8 cellular contexts compared by ENCODE assay signal in the genomic region with DNA sequence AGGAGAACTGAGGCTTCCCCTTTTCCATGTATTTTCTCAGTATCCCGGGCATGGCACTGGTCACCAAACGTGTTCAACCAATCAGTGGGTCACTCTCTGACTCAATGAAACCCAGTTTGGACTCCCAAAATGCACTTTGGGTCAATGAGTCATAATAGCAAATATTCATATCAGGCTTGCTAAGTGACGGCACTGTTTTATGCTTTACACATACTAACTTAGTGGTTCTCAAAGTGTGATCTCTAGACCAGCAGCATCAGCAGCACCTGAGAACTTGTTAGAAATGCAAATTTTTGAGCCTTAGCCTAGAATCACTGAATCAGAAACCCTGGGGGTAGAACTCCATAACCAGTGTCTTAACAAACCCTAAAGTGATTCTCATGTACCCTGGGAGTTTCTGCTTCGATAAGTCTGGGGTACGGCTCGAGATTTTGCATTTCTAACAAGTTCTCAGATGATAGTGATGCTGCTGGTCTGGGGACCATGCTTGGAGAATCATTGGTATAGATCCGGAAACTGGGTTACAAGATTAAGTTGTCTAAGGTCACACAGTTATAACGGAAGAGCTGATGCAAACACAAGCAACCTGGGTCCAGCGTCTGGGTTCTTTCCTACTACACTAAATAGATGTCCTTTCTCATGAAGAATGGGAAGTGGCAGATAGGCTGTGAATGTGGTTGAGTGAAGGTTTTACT. TPM values are rescaled to one million over a fixed set of nuclear protein-coding genes. Genes with fewer than 3 reads are reported as not detected.
DNase-seq lines count a peak whose midpoint lies in the region; ATAC-seq, FAIRE-seq and TF ChIP-seq lines count a peak whose summit lies in the region.

No MANE protein-coding gene starts in this region.

- no peak for DNase-seq in left ventricle myocardium inferior
- DNase-seq in left cardiac atrium: no peak
- peak; percentile 39 for DNase-seq in T-helper 2 cell treated with Interferon-gamma antibody and Interleukin-4, amounts not matched to agents 5 μg/mL and 100 μg/mL, for 36 hours (ENCODE audit: low spot score)
- DNase-seq in kidney: no peak
- DNase-seq in cerebellum (ENCODE audit: low spot score): no peak
- DNase-seq in NCI-H1092 treated with DMSO at 0.1 percent for 48 hours (lab: John Stamatoyannopoulos, UW): no peak

- no peaks in the 10 kb centered on the region for H3K36me3 ChIP-seq in left ventricle myocardium inferior
- H3K36me3 ChIP-seq in thymus (ENCODE audit: control insufficient read depth, insufficient read depth): no peaks in the 10 kb centered on the region
- no peaks in the 10 kb centered on the region for H3K36me3 ChIP-seq in kidney (ENCODE audit: control insufficient read depth in 1 of 2, insufficient read depth in 2 of 2, low read length in 2 of 2)

- whole genome bisulfite sequencing in thymus: 94% methylated on average over 9 of the region's 9 CpGs

- no peak for TF ChIP-seq CTCF in left ventricle myocardium inferior (IDR thresholded peaks at IDR 0.05; ENCODE audit: borderline replicate concordance)
- TF ChIP-seq CTCF in kidney (IDR thresholded peaks at IDR 0.05; ENCODE audit: borderline replicate concordance, extremely low read depth, insufficient read depth): no peak

- no peak for FAIRE-seq in kidney (lab: Jason Lieb, UNC)

- no peak overlapping the region for H3K9ac ChIP-seq in kidney (ENCODE audit: low read length in 2 of 2)

- H3K36me3 Mint-ChIP-seq in T-helper 2 cell treated with Interferon-gamma antibody and Interleukin-4, amounts not matched to agents 5 μg/mL and 100 μg/mL, for 36 hours (ENCODE audit: low read depth): no peaks in the 10 kb centered on the region

- no peaks in the 10 kb centered on the region for H3K9me3 Mint-ChIP-seq in T-helper 2 cell treated with Interferon-gamma antibody and Interleukin-4, amounts not matched to agents 5 μg/mL and 100 μg/mL, for 36 hours

- intact Hi-C loops in left ventricle myocardium inferior (cut with micrococcal nuclease) (loop anchor here (10.0 kb wide), 1 partner anchor 257 kb away; no protein-coding TSS in a partner anchor), left cardiac atrium (cut with DNase I) (loop anchor here in 1 of 2 donors (10.0 kb wide), 2 partner anchors 73 to 257 kb away; no protein-coding TSS in a partner anchor), kidney (cut with DNase I) (no loop called here)

- ATAC-seq in left cardiac atrium (no peak), HG02884 (IDR thresholded peaks at IDR 0.05; ENCODE audit: unreplicated experiment) (peak; percentile 56)

- H3K4me3 ChIP-seq in left ventricle myocardium inferior (no peak overlapping the region), thymus (ENCODE audit: low read length) (no peak overlapping the region), kidney (ENCODE audit: low read length in 2 of 2) (no peak overlapping the region)

- H3K9me3 ChIP-seq in left ventricle myocardium inferior (replicated peaks) (no peaks in the 10 kb centered on the region), thymus (ENCODE audit: control insufficient read depth) (no peaks in the 10 kb centered on the region), kidney (ENCODE audit: control insufficient read depth in 1 of 2, low read length in 2 of 2) (no peaks in the 10 kb centered on the region)

- H3K27ac ChIP-seq in left ventricle myocardium inferior (replicated peaks): peak overlapping the region; percentile 95
- H3K27ac ChIP-seq in thymus (ENCODE audit: low read depth): peak overlapping the region; percentile 82
- no peak overlapping the region for H3K27ac ChIP-seq in kidney (ENCODE audit: low read depth in 2 of 2, low read length in 2 of 2)

- H3K4me1 ChIP-seq in left ventricle myocardium inferior: peaks cover 77% of the 10 kb centered on the region
- peaks cover 64% of the 10 kb centered on the region for H3K4me1 ChIP-seq in thymus (ENCODE audit: control insufficient read depth, insufficient read depth, low read length)
- peaks cover 4 to 11% of the 10 kb centered on the region in 2 donors for H3K4me1 ChIP-seq in kidney (ENCODE audit: control insufficient read depth in 1 of 2, insufficient read depth in 1 of 2, low read depth in 1 of 2, low read length in 2 of 2)

- H3K27me3 ChIP-seq in left ventricle myocardium inferior (ENCODE audit: low read depth): no peaks in the 10 kb centered on the region
- H3K27me3 ChIP-seq in thymus (ENCODE audit: control insufficient read depth, insufficient read depth): no peaks in the 10 kb centered on the region

- no peak overlapping the region for H3K4me3 Mint-ChIP-seq in T-helper 2 cell treated with Interferon-gamma antibody and Interleukin-4, amounts not matched to agents 5 μg/mL and 100 μg/mL, for 36 hours

- H3K27me3 Mint-ChIP-seq in T-helper 2 cell treated with Interferon-gamma antibody and Interleukin-4, amounts not matched to agents 5 μg/mL and 100 μg/mL, for 36 hours (ENCODE audit: low read depth): peaks cover 7% of the 10 kb centered on the region

- H3K4me1 Mint-ChIP-seq in T-helper 2 cell treated with Interferon-gamma antibody and Interleukin-4, amounts not matched to agents 5 μg/mL and 100 μg/mL, for 36 hours (ENCODE audit: low read depth): peaks cover 44% of the 10 kb centered on the region

- peak overlapping the region; percentile 53 for H3K27ac Mint-ChIP-seq in T-helper 2 cell treated with Interferon-gamma antibody and Interleukin-4, amounts not matched to agents 5 μg/mL and 100 μg/mL, for 36 hours

RNA-seq across cellular contexts. Expression of gene ETS1, which starts 35.6 kb away (rescaled TPM):
- total RNA-seq in left ventricle myocardium inferior (45.3 TPM), left cardiac atrium (10 to 100 TPM; 52.7 to 68.5 TPM), kidney (124 TPM), cerebellum (14.6 TPM)
- polyA plus RNA-seq in thymus (223 TPM), kidney (ENCODE audit: insufficient read depth, low read depth, low replicate concordance) (23.5 TPM)

Comparison
In these comparisons a context has a peak if more than half of its experiments do, and no peak if none do; other contexts are left out.
1. H3K27ac ChIP-seq: peak in left ventricle myocardium inferior (single experiment) and thymus (single experiment); none in kidney (0 of 2).